8 cellular contexts compared by ENCODE assay signal in the genomic region with DNA sequence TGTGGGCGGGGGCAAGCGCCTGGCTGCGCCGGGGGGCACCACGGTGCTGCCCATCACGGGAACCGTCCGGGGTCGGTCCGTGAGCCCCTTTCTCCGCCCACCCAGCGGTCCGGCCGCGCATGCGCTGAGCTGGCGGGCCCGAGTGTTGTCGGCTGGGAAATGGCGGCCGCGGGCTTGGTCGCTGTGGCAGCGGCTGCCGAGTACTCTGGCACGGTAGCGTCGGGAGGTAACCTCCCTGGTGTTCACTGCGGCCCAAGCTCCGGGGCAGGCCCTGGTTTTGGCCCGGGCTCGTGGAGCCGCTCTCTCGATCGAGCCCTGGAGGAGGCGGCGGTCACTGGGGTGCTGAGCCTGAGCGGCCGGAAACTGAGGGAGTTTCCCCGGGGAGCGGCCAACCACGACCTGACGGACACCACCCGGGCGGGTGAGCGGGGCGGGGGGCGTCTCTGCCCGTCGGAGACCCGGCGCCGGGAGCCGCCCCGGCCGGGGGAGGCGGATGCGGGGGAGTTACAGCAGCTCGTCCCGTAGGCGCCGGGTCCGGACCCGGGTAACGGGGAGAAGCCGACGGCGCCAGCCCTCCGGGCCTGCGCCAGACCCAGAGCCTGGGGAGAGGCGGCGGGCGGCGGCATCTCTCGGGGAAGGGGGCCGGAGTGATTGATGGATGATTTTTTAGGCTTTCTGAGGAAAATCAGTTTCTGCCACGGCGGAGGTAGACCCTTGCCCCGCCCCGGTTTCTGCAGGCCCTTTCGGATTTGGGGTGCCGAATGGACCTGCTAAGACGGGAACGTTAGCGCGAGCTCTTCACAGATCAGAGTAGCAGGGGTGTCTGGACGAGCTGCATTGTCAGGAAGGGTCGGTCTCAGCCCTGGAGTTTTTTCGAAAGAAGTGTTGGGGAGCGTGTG. TPM values are rescaled to one million over a fixed set of nuclear protein-coding genes. Genes with fewer than 3 reads are reported as not detected.
A peak's percentile ranks its signal among the peaks of the same experiment; 100 is the strongest.
DNase-seq lines count a peak whose midpoint lies in the region; ATAC-seq lines count a peak whose summit lies in the region.

Gene LRCH3, plus strand, starts transcription at position 135 of the 899 bp plus-strand sequence. Its CDS starts 25 bp downstream, at position 160.

- peak; percentile 75 for ATAC-seq in GM19467 (IDR thresholded peaks at IDR 0.05; ENCODE audit: unreplicated experiment)

- in situ Hi-C loops in endometrial microvascular endothelial cells (cut with HindIII; ENCODE audit: inconsistent ontology term, low pct_unique_long_range_greater_than_20kb, low sequenced_read_pairs): no loop called here

- DNase-seq in COLO668 (lab: John Stamatoyannopoulos, UW; ENCODE audit: unreplicated experiment): peak; percentile 70
- DNase-seq in HS-5 (ENCODE audit: low read depth): peak; percentile 53
- peak; percentile 59 for DNase-seq in NOMO-1 treated with DMSO at 0.1 percent for 48 hours (lab: John Stamatoyannopoulos, UW; ENCODE audit: unreplicated experiment)
- DNase-seq in activated CD8-positive, alpha-beta memory T cell treated with anti-CD3 and anti-CD28 coated beads, Interleukin-2, amount 50 U/mL, for 24 hours (ENCODE audit: extremely low read depth): peak; percentile 51
- peak; percentile 94 for DNase-seq in mesenteric fat pad (ENCODE audit: low spot score)
- peak; percentile 66 for DNase-seq in stimulated activated CD8-positive, alpha-beta memory T cell treated with anti-CD3 and anti-CD28 coated beads, Interleukin-15, amount 100 ng/mL, for 1 hour (ENCODE audit: low read depth)

RNA-seq across cellular contexts. Expression of gene LRCH3, which starts in this region (rescaled TPM):
- total RNA-seq in endometrial microvascular endothelial cells (ENCODE audit: inconsistent ontology term) (32.1 TPM), mesenteric fat pad (48.0 TPM)

Comparison
In these comparisons a context has a peak if more than half of its experiments do, and no peak if none do; other contexts are left out.
1. Peak in every context shown above with its lines: DNase-seq and ATAC-seq.